1 cellular context compared by ENCODE assay signal in genomic region chr7:23696916-23697441, GRCh38.
TF ChIP-seq lines count a peak whose summit lies in the region.

No MANE protein-coding gene starts in this region.

TF ChIP-seq in HepG2, 621 proteins besides CTCF, POLR2A, EP300 and RAD21 (continued from another document):
- TF ChIP-seq, protein P1, sequence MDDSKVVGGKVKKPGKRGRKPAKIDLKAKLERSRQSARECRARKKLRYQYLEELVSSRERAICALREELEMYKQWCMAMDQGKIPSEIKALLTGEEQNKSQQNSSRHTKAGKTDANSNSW (CRISPR knock-in tag; IDR thresholded peaks at IDR 0.05; ENCODE audit: borderline replicate concordance) = no peak
- TF ChIP-seq YY1 (IDR thresholded peaks at IDR 0.05; ENCODE audit: insufficient read depth, insufficient replicate concordance, low read depth, low read length) (peak; percentile 34), CREM (IDR thresholded peaks at IDR 0.05) (no peak), CREM (CRISPR knock-in tag; IDR thresholded peaks at IDR 0.05) (no peak), KDM3A (CRISPR knock-in tag; IDR thresholded peaks at IDR 0.05; ENCODE audit: low read depth) (no peak), ZBTB7B (CRISPR knock-in tag; IDR thresholded peaks at IDR 0.05) (0 out of 2 replicates have a peak, but pooled peaks have one; percentile 28), ZSCAN29 (CRISPR knock-in tag; conservative IDR thresholded peaks at IDR 0.05) (no peak), RFX3 (CRISPR knock-in tag; IDR thresholded peaks at IDR 0.05) (no peak), MIER3 (CRISPR knock-in tag; IDR thresholded peaks at IDR 0.05; ENCODE audit: borderline replicate concordance) (no peak), ZIK1 (CRISPR knock-in tag; IDR thresholded peaks at IDR 0.05; ENCODE audit: borderline replicate concordance, low read depth) (no peak), PPARG (CRISPR knock-in tag; conservative IDR thresholded peaks at IDR 0.05) (0 out of 2 replicates have a peak, but pooled peaks have one; percentile 30), ELF1 (CRISPR knock-in tag; IDR thresholded peaks at IDR 0.05) (no peak), ZNF746 (CRISPR knock-in tag; IDR thresholded peaks at IDR 0.05) (no peak), ZNF10 (CRISPR knock-in tag; IDR thresholded peaks at IDR 0.05; ENCODE audit: borderline replicate concordance, low read depth) (no peak), STAG1 (CRISPR knock-in tag; IDR thresholded peaks at IDR 0.05) (peak; percentile 71), NONO (IDR thresholded peaks at IDR 0.05) (no peak), NONO (CRISPR knock-in tag; conservative IDR thresholded peaks at IDR 0.05) (0 out of 2 replicates have a peak, but pooled peaks have one; percentile 37), ZNF883 (CRISPR knock-in tag; IDR thresholded peaks at IDR 0.05; ENCODE audit: not compliant biosample characterization) (no peak), MTA3 (CRISPR knock-in tag; IDR thresholded peaks at IDR 0.05) (no peak), ZNF30 (CRISPR knock-in tag; IDR thresholded peaks at IDR 0.05) (no peak), TAF15 (IDR thresholded peaks at IDR 0.05; ENCODE audit: low read depth, low read length, poor library complexity, severe bottlenecking) (no peak)
- TF ChIP-seq, protein P2, sequence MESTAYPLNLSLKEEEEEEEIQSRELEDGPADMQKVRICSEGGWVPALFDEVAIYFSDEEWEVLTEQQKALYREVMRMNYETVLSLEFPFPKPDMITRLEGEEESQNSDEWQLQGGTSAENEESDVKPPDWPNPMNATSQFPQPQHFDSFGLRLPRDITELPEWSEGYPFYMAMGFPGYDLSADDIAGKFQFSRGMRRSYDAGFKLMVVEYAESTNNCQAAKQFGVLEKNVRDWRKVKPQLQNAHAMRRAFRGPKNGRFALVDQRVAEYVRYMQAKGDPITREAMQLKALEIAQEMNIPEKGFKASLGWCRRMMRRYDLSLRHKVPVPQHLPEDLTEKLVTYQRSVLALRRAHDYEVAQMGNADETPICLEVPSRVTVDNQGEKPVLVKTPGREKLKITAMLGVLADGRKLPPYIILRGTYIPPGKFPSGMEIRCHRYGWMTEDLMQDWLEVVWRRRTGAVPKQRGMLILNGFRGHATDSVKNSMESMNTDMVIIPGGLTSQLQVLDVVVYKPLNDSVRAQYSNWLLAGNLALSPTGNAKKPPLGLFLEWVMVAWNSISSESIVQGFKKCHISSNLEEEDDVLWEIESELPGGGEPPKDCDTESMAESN (CRISPR knock-in tag; conservative IDR thresholded peaks at IDR 0.05) = no peak
- TF ChIP-seq, protein P3, sequence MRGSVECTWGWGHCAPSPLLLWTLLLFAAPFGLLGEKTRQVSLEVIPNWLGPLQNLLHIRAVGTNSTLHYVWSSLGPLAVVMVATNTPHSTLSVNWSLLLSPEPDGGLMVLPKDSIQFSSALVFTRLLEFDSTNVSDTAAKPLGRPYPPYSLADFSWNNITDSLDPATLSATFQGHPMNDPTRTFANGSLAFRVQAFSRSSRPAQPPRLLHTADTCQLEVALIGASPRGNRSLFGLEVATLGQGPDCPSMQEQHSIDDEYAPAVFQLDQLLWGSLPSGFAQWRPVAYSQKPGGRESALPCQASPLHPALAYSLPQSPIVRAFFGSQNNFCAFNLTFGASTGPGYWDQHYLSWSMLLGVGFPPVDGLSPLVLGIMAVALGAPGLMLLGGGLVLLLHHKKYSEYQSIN (CRISPR knock-in tag; IDR thresholded peaks at IDR 0.05; ENCODE audit: borderline replicate concordance) = no peak
TF ChIP-seq in HepG2: peak in this region for 18.
